ENCODE assay signal across 19 cellular contexts in genomic region chr10:97643586-97643985, GRCh38. TPM values are rescaled to one million over a fixed set of nuclear protein-coding genes. Genes with fewer than 3 reads are reported as not detected.
A peak's percentile ranks its signal among the peaks of the same experiment; 100 is the strongest.
DNase-seq lines count a peak whose midpoint lies in the region; ATAC-seq and TF ChIP-seq lines count a peak whose summit lies in the region.
"Had no signal": no experiment of that assay in that cellular context is flagged by ENCODE, and none has a peak within 500 bp of the region (broad histone marks: within the 10 kb centered on the region; RNA-seq: fewer than 3 reads in every experiment).

No MANE protein-coding gene starts in this region.

- CTCF ChIA-PET in CD4-positive, alpha-beta T cell (lab: Charles Lee): no interaction called here
- CTCF ChIA-PET in T-cell (lab: Charles Lee): interaction anchor here in 1 of 2 donors (0.6 kb wide), 1 partner anchor 10 kb away, joined by 3 read pairs; no protein-coding TSS in a partner anchor

- peak overlapping the region; percentile 76 for H3K4me3 Mint-ChIP-seq in CD4-positive, alpha-beta T cell
- H3K4me3 Mint-ChIP-seq in T-cell: peak overlapping the region in 2 of 3 donors; percentile 93 to 94

- no peaks in the 10 kb centered on the region for H3K9me3 ChIP-seq in CD4-positive, alpha-beta T cell (ENCODE audit: control insufficient read depth, low read length)
- H3K9me3 ChIP-seq in hepatocyte (ENCODE audit: low read depth): no peaks in the 10 kb centered on the region
- H3K9me3 ChIP-seq in smooth muscle cell (replicated peaks; ENCODE audit: low read depth): no peaks in the 10 kb centered on the region
- no peaks in the 10 kb centered on the region for H3K9me3 ChIP-seq in lower lobe of right lung
- H3K9me3 ChIP-seq: ascending aorta, neutrophil, tibial artery had no signal

- H3K4me1 Mint-ChIP-seq in CD4-positive, alpha-beta T cell (ENCODE audit: low read depth): peaks cover 30% of the 10 kb centered on the region
- peaks cover 27 to 40% (median 36%) of the 10 kb centered on the region in 3 donors for H3K4me1 Mint-ChIP-seq in T-cell

- 85% methylated on average over 3 of the region's 3 CpGs for WGBS in hepatocyte (ENCODE audit: low lambda C conversion rate, missing lambda C conversion rate)
- 97% methylated on average over 3 of the region's 3 CpGs for WGBS in smooth muscle cell (ENCODE audit: low lambda C conversion rate)

- H3K27me3 ChIP-seq in CD4-positive, alpha-beta T cell (ENCODE audit: control insufficient read depth, insufficient read depth, low read length): no peaks in the 10 kb centered on the region
- H3K27me3 ChIP-seq in hepatocyte (no peaks in the 10 kb centered on the region), smooth muscle cell (ENCODE audit: low read depth) (no peaks in the 10 kb centered on the region), lower lobe of right lung (ENCODE audit: low read depth) (no peaks in the 10 kb centered on the region)
- H3K27me3 ChIP-seq: ascending aorta, tibial artery had no signal

- H3K36me3 ChIP-seq in hepatocyte (replicated peaks; ENCODE audit: insufficient read depth, low read depth) (no peaks in the 10 kb centered on the region), smooth muscle cell (ENCODE audit: low read depth) (no peaks in the 10 kb centered on the region), lower lobe of right lung (peaks cover 13% of the 10 kb centered on the region)
- H3K36me3 ChIP-seq: neutrophil had no signal

- peaks cover 18% of the 10 kb centered on the region for H3F3A ChIP-seq in smooth muscle cell (ENCODE audit: low read depth)

- H3K27ac Mint-ChIP-seq in CD4-positive, alpha-beta T cell: no peak overlapping the region
- H3K27ac Mint-ChIP-seq in T-cell: no peak overlapping the region

- no peak overlapping the region for H3K27ac ChIP-seq in CD4-positive, alpha-beta T cell (ENCODE audit: low read depth, low read length)
- H3K27ac ChIP-seq in hepatocyte (peak overlapping the region; percentile 2), smooth muscle cell (ENCODE audit: low read depth) (no peak overlapping the region), lower lobe of right lung (no peak overlapping the region)
- H3K27ac ChIP-seq: ascending aorta, neutrophil, tibial artery, WERI-Rb-1 had no signal

- POLR2A ChIA-PET in CD4-positive, alpha-beta T cell (lab: Charles Lee): no interaction called here
- POLR2A ChIA-PET in T-cell (lab: Charles Lee): no interaction called here

- TF ChIP-seq CTCF in CD4-positive, alpha-beta T cell (IDR thresholded peaks at IDR 0.05): no peak
- TF ChIP-seq CTCF in hepatocyte (IDR thresholded peaks at IDR 0.05; ENCODE audit: poor library complexity): no peak
- no peak for TF ChIP-seq CTCF in smooth muscle cell (IDR thresholded peaks at IDR 0.05; ENCODE audit: borderline replicate concordance, insufficient read depth, poor library complexity, severe bottlenecking)
- TF ChIP-seq CTCF in lower lobe of right lung (IDR thresholded peaks at IDR 0.05): no peak

- H3K36me3 Mint-ChIP-seq in CD4-positive, alpha-beta T cell (ENCODE audit: low read depth): peaks cover 28% of the 10 kb centered on the region
- H3K36me3 Mint-ChIP-seq in T-cell: peaks cover 18% of the 10 kb centered on the region

- H3K9ac ChIP-seq in smooth muscle cell (ENCODE audit: low read depth): no peak overlapping the region

- H2AFZ ChIP-seq in hepatocyte (no peak overlapping the region), smooth muscle cell (ENCODE audit: low read depth) (no peak overlapping the region)

- H3K4me2 ChIP-seq in hepatocyte (peak overlapping the region; percentile 90), smooth muscle cell (no peak overlapping the region)

- no peaks in the 10 kb centered on the region for H3K9me3 Mint-ChIP-seq in CD4-positive, alpha-beta T cell
- H3K9me3 Mint-ChIP-seq in T-cell: no peaks in the 10 kb centered on the region

- no peaks in the 10 kb centered on the region for H3K9me2 ChIP-seq in hepatocyte (replicated peaks; ENCODE audit: insufficient read depth)

- no peaks in the 10 kb centered on the region for H3K27me3 Mint-ChIP-seq in CD4-positive, alpha-beta T cell
- H3K27me3 Mint-ChIP-seq in T-cell: no peaks in the 10 kb centered on the region
- H3K27me3 Mint-ChIP-seq: stimulated activated naive B cell treated with anti-CD40 and anti-IgM and Interleukin-4, amounts not matched to agents 10 μg/mL and 1 μg/mL and 100 μg/mL, for 72 hours had no signal

- no peak overlapping the region for H3K4me3 ChIP-seq in hepatocyte
- no peak overlapping the region for H3K4me3 ChIP-seq in smooth muscle cell
- no peak overlapping the region for H3K4me3 ChIP-seq in lower lobe of right lung
- H3K4me3 ChIP-seq: ascending aorta, tibial artery had no signal

- H3K79me2 ChIP-seq in hepatocyte (peaks cover 74% of the 10 kb centered on the region), smooth muscle cell (ENCODE audit: low read depth) (peaks cover 60% of the 10 kb centered on the region)

- DNase-seq in CD1c-positive myeloid dendritic cell (ENCODE audit: extremely low spot score): peak; percentile 38
- no peak for DNase-seq in CD4-positive, alpha-beta T cell
- no peak for DNase-seq in T-cell
- no peak for DNase-seq in hepatocyte (ENCODE audit: low spot score)
- no peak for DNase-seq in activated CD4-positive, CD25-positive, alpha-beta regulatory T cell (lab: John Stamatoyannopoulos, UW)
- no peak for DNase-seq in smooth muscle cell (lab: John Stamatoyannopoulos, UW; ENCODE audit: unreplicated experiment)
- no peak for DNase-seq in lower lobe of right lung
- DNase-seq: activated naive CD4-positive, alpha-beta T cell; NCI-H187; NCI-H345; Right ventricle myocardium superior; stimulated activated naive B cell treated with anti-CD40 and anti-IgM and Interleukin-4, amounts not matched to agents 10 μg/mL and 1 μg/mL and 100 μg/mL, for 72 hours; tibial artery; WERI-Rb-1 had no signal

- H3K4me1 ChIP-seq in hepatocyte (ENCODE audit: insufficient read depth) (peaks cover 19% of the 10 kb centered on the region), smooth muscle cell (ENCODE audit: low read depth) (peaks cover 25% of the 10 kb centered on the region), lower lobe of right lung (peaks cover 41% of the 10 kb centered on the region)

- no peak for ATAC-seq in CD4-positive, alpha-beta T cell (ENCODE audit: poor library complexity)
- no peak for ATAC-seq in T-cell (replicated peaks in 1 of 4)
- no peak for ATAC-seq in lower lobe of right lung
- no peak for ATAC-seq in GM18867 (IDR thresholded peaks at IDR 0.05; ENCODE audit: unreplicated experiment)
- ATAC-seq: stimulated activated naive B cell treated with anti-CD40 and anti-IgM and Interleukin-4, amounts not matched to agents 10 μg/mL and 1 μg/mL and 100 μg/mL, for 72 hours had no signal

- intact Hi-C loops in CD4-positive, alpha-beta T cell (cut with DNase I, micrococcal nuclease): loop anchor here in 1 of 2 experiments (5.0 to 10.0 kb wide), 2 partner anchors 494 to 1949 kb away; partner anchors contain the start of gene TCTN3
- intact Hi-C loops in lower lobe of right lung (cut with DNase I): no loop called here

- H4K20me1 ChIP-seq in hepatocyte (ENCODE audit: insufficient read depth, poor library complexity, severe bottlenecking) (peaks cover 12% of the 10 kb centered on the region), smooth muscle cell (ENCODE audit: low read depth) (peaks cover 19% of the 10 kb centered on the region)

RNA-seq across cellular contexts. Expression of gene PI4K2A, which starts 3.1 kb away (rescaled TPM):
- total RNA-seq in CD4-positive, alpha-beta T cell: 10 to 100 TPM; 26.3 to 27.2 TPM
- 10 to 100 TPM in 4 of 5 donors, 1 to 10 TPM in 1; 9.0 to 23.1 (median 11.0) TPM for total RNA-seq in T-cell
- 25.9 and 26.5 TPM in 2 replicates for total RNA-seq in hepatocyte
- 19.6 and 22.4 TPM in 2 replicates for polyA plus RNA-seq in hepatocyte
- total RNA-seq in smooth muscle cell: 20.8 and 23.4 TPM in 2 replicates
- 20.4 and 21.0 TPM in 2 replicates for polyA plus RNA-seq in smooth muscle cell
- total RNA-seq in lower lobe of right lung: 29.7 TPM

RNA-seq across cellular contexts. Expression of gene MORN4, which starts 10.3 kb away (rescaled TPM):
- under 1 TPM; 0.36 to 0.39 TPM for total RNA-seq in CD4-positive, alpha-beta T cell
- total RNA-seq in T-cell (1 to 10 TPM in 4 of 5 donors, under 1 TPM in 1; 0.84 to 4.4 (median 1.5) TPM), hepatocyte (8.5 and 10.6 TPM in 2 replicates), smooth muscle cell (2.9 and 9.3 TPM in 2 replicates), lower lobe of right lung (5.4 TPM)
- polyA plus RNA-seq in hepatocyte (15.6 and 18.4 TPM in 2 replicates), smooth muscle cell (11.3 and 16.8 TPM in 2 replicates)

RNA-seq across cellular contexts. Expression of gene AVPI1, which starts 43.5 kb away (rescaled TPM):
- 10 to 100 TPM; 10.7 to 11.6 TPM for total RNA-seq in CD4-positive, alpha-beta T cell
- total RNA-seq in T-cell: 10 to 100 TPM in 1 of 5 donors, 1 to 10 TPM in 4; 2.4 to 10.0 (median 3.6) TPM
- 23.8 and 26.4 TPM in 2 replicates for total RNA-seq in hepatocyte
- 28.5 and 34.1 TPM in 2 replicates for polyA plus RNA-seq in hepatocyte
- 14.9 and 23.8 TPM in 2 replicates for total RNA-seq in smooth muscle cell
- polyA plus RNA-seq in smooth muscle cell: 26.9 and 32.5 TPM in 2 replicates
- total RNA-seq in lower lobe of right lung: 22.6 TPM

RNA-seq across cellular contexts. Expression of gene C10orf62, which starts 54.1 kb away (rescaled TPM):
- total RNA-seq in CD4-positive, alpha-beta T cell: not detected
- total RNA-seq in T-cell (not detected), hepatocyte (0.23 TPM in 1 of 2 replicates, not detected in the other), smooth muscle cell (not detected in 2 replicates), lower lobe of right lung (not detected)
- polyA plus RNA-seq in hepatocyte (not detected in 2 replicates), smooth muscle cell (not detected in 2 replicates)
- total RNA-seq: ascending aorta; mesenteric fat pad; T-helper 1 cell treated with Interleukin-12 subunit alpha and Interleukin-12 subunit beta and Interleukin-4 antibody, amounts not matched to agents 30 ng/mL and 1 ng/mL, for 36 hours had no signal

RNA-seq across cellular contexts. Expression of gene HOGA1, which starts 59.4 kb away (rescaled TPM):
- total RNA-seq in CD4-positive, alpha-beta T cell: not detected
- total RNA-seq in T-cell: under 1 TPM in 1 of 5 donors, not detected in 4; 0.18 TPM
- 4.5 and 5.8 TPM in 2 replicates for total RNA-seq in hepatocyte
- polyA plus RNA-seq in hepatocyte: 6.9 TPM in 2 replicates
- total RNA-seq in smooth muscle cell: not detected in 2 replicates
- polyA plus RNA-seq in smooth muscle cell: 0.10 TPM in 1 of 2 replicates, not detected in the other
- 1.1 TPM for total RNA-seq in lower lobe of right lung
- total RNA-seq: T-helper 1 cell treated with Interleukin-12 subunit alpha and Interleukin-12 subunit beta and Interleukin-4 antibody, amounts not matched to agents 30 ng/mL and 1 ng/mL, for 36 hours had no signal
